Comparison of ENCODE assay signal across 28 cellular contexts in genomic region chr5:145777445-145778063, GRCh38.
"Had no signal": no experiment of that assay in that cellular context is flagged by ENCODE, and none has a peak within 500 bp of the region (broad histone marks: within the 10 kb centered on the region; RNA-seq: fewer than 3 reads in every experiment).

No MANE protein-coding gene starts in this region.

- H3K36me3 ChIP-seq: pancreas, suprapubic skin, upper lobe of right lung had no signal

- DNase-seq: activated CD4-positive, alpha-beta T cell treated with anti-CD3 and anti-CD28 coated beads for 48 hours; activated CD4-positive, alpha-beta T cell treated with anti-CD3 and anti-CD28 coated beads, Interleukin-2, amount 50 U/mL, for 48 hours; activated CD8-positive, alpha-beta memory T cell treated with anti-CD3 and anti-CD28 coated beads for 24 hours; activated effector memory CD4-positive, alpha-beta T cell treated with Interleukin-2 at 50 U/mL for 16 hours; activated naive CD4-positive, alpha-beta T cell treated with Interleukin-2 at 50 U/mL for 16 hours; aorta; body of pancreas; endodermal cell; head of caudate nucleus; mesendoderm; nephron progenitor cell; psoas muscle; stimulated activated CD4-positive, alpha-beta T cell treated with anti-CD3 and anti-CD28 coated beads, Interleukin-1b, Interleukin-23, amount 100 ng/mL, for 48 hours; stimulated activated CD4-positive, alpha-beta T cell treated with anti-CD3 and anti-CD28 coated beads, Interleukin-4, amount 100 ng/mL, for 4 hours; stimulated activated CD8-positive, alpha-beta memory T cell treated with anti-CD3 and anti-CD28 coated beads, Interleukin-4, amount 100 ng/mL, for 48 hours; stimulated activated naive CD4-positive, alpha-beta T cell; T-helper 9 cell; tibial artery; upper lobe of right lung had no signal

- H3K4me1 ChIP-seq: body of pancreas, pancreas, psoas muscle, suprapubic skin had no signal

- H3K27me3 ChIP-seq: body of pancreas, pancreas, suprapubic skin, tibial artery, upper lobe of right lung had no signal

- H3K9me3 ChIP-seq: body of pancreas, pancreas, psoas muscle, suprapubic skin, tibial artery, upper lobe of right lung had no signal

- H3K4me3 Mint-ChIP-seq: activated naive CD8-positive, alpha-beta T cell; endodermal cell; nephron progenitor cell; T-helper 1 cell treated with Interleukin-12 subunit alpha and Interleukin-12 subunit beta and Interleukin-4 antibody, amounts not matched to agents 30 μg/mL and 1 μg/mL, for 36 hours had no signal

- H3K4me3 ChIP-seq: body of pancreas, lung, pancreas, psoas muscle, smooth muscle cell, suprapubic skin, tibial artery, upper lobe of right lung had no signal

- H3K27ac Mint-ChIP-seq: activated naive CD8-positive, alpha-beta T cell; endodermal cell; nephron progenitor cell; T-helper 1 cell treated with Interleukin-12 subunit alpha and Interleukin-12 subunit beta and Interleukin-4 antibody, amounts not matched to agents 30 μg/mL and 1 μg/mL, for 36 hours had no signal

- H3K9me3 Mint-ChIP-seq: T-helper 1 cell treated with Interleukin-12 subunit alpha and Interleukin-12 subunit beta and Interleukin-4 antibody, amounts not matched to agents 30 μg/mL and 1 μg/mL, for 36 hours had no signal

- ATAC-seq: activated CD4-positive, CD25-positive, alpha-beta regulatory T cell treated with anti-CD3 and anti-CD28 coated beads, Interleukin-2, amount 50 U/mL, for 24 hours; body of pancreas; left lobe of liver; pancreas had no signal

- H3K27ac ChIP-seq: body of pancreas, pancreas, psoas muscle, suprapubic skin, upper lobe of right lung, VCaP had no signal

- H3K36me3 Mint-ChIP-seq: activated naive CD8-positive, alpha-beta T cell had no signal
